Comparison of ENCODE assay signal across 17 cellular contexts in genomic region chr1:209785592-209785991, GRCh38. TPM values are rescaled to one million over a fixed set of nuclear protein-coding genes. Genes with fewer than 3 reads are reported as not detected.
A peak's percentile ranks its signal among the peaks of the same experiment; 100 is the strongest.
DNase-seq lines count a peak whose midpoint lies in the region; ATAC-seq and TF ChIP-seq lines count a peak whose summit lies in the region.
"Had no signal": no experiment of that assay in that cellular context is flagged by ENCODE, and none has a peak within 500 bp of the region (broad histone marks: within the 10 kb centered on the region; RNA-seq: fewer than 3 reads in every experiment).

No MANE protein-coding gene starts in this region.

- no peaks in the 10 kb centered on the region for H4K20me1 ChIP-seq in hepatocyte (ENCODE audit: insufficient read depth, poor library complexity, severe bottlenecking)

- H3K27ac Mint-ChIP-seq in activated CD8-positive, alpha-beta T cell treated with anti-CD3 and anti-CD28 coated beads, Interleukin-2, amount 10 ng/mL, durations not matched to agents 7 days and 5 days = peak overlapping the region; percentile 99

- H3K9me3 Mint-ChIP-seq in activated CD8-positive, alpha-beta T cell treated with anti-CD3 and anti-CD28 coated beads, Interleukin-2, amount 10 ng/mL, durations not matched to agents 7 days and 5 days (ENCODE audit: insufficient read depth) = no peaks in the 10 kb centered on the region

- WGBS in hepatocyte (ENCODE audit: low lambda C conversion rate, missing lambda C conversion rate) = 98% methylated on average over 4 of the region's 4 CpGs

- H3K9me3 ChIP-seq in right atrium auricular region (no peaks in the 10 kb centered on the region), hepatocyte (ENCODE audit: low read depth) (no peaks in the 10 kb centered on the region), vagina (no peaks in the 10 kb centered on the region)
- H3K9me3 ChIP-seq: BE2C, tibial nerve had no signal

- POLR2A ChIA-PET in activated CD8-positive, alpha-beta T cell treated with anti-CD3 and anti-CD28 coated beads, Interleukin-2, amount 10 ng/mL, durations not matched to agents 7 days and 5 days (lab: Charles Lee) = interaction anchor here (4.3 to 6.1 kb wide), 2 partner anchors 11 to 17 kb away, joined by 39 to 51 read pairs; no protein-coding TSS in a partner anchor

- H3K36me3 ChIP-seq in right atrium auricular region = peaks cover 12% of the 10 kb centered on the region
- no peaks in the 10 kb centered on the region for H3K36me3 ChIP-seq in hepatocyte (replicated peaks; ENCODE audit: insufficient read depth, low read depth)
- no peaks in the 10 kb centered on the region for H3K36me3 ChIP-seq in vagina
- H3K36me3 ChIP-seq: BE2C, SJCRH30 had no signal

- H3K27me3 Mint-ChIP-seq in activated CD8-positive, alpha-beta T cell treated with anti-CD3 and anti-CD28 coated beads, Interleukin-2, amount 10 ng/mL, durations not matched to agents 7 days and 5 days (ENCODE audit: low read depth) = no peaks in the 10 kb centered on the region
- H3K27me3 Mint-ChIP-seq: progenitor cell of endocrine pancreas had no signal

- H3K4me2 ChIP-seq in hepatocyte = no peak overlapping the region

- intact Hi-C loops in Right ventricle myocardium superior (cut with DNase I) (no loop called here), vagina (cut with DNase I) (no loop called here)

- no peak overlapping the region for H2AFZ ChIP-seq in hepatocyte

- peaks cover 47% of the 10 kb centered on the region for H3K4me1 Mint-ChIP-seq in activated CD8-positive, alpha-beta T cell treated with anti-CD3 and anti-CD28 coated beads, Interleukin-2, amount 10 ng/mL, durations not matched to agents 7 days and 5 days (ENCODE audit: low read depth)

- no peaks in the 10 kb centered on the region for H3K9me2 ChIP-seq in hepatocyte (replicated peaks; ENCODE audit: insufficient read depth)

- H3K27me3 ChIP-seq in right atrium auricular region (no peaks in the 10 kb centered on the region), hepatocyte (no peaks in the 10 kb centered on the region), vagina (no peaks in the 10 kb centered on the region)
- H3K27me3 ChIP-seq: BE2C, SJCRH30, tibial nerve had no signal

- H3K4me3 ChIP-seq in right atrium auricular region = no peak overlapping the region
- no peak overlapping the region for H3K4me3 ChIP-seq in hepatocyte
- no peak overlapping the region for H3K4me3 ChIP-seq in vagina

- DNase-seq in right atrium auricular region (ENCODE audit: low spot score) = no peak
- DNase-seq in Right ventricle myocardium superior = no peak
- DNase-seq in activated CD8-positive, alpha-beta T cell treated with anti-CD3 and anti-CD28 coated beads, Interleukin-2, amount 10 ng/mL, durations not matched to agents 7 days and 5 days = no peak
- DNase-seq in hepatocyte (ENCODE audit: low spot score) = no peak
- DNase-seq in vagina (ENCODE audit: extremely low spot score in 2 of 2) = no peak
- DNase-seq in NCI-H774 (lab: John Stamatoyannopoulos, UW) = no peak
- DNase-seq: anterior cingulate cortex; BE2C; dorsolateral prefrontal cortex; EL; midbrain; SJCRH30; stimulated activated CD4-positive, alpha-beta T cell treated with anti-CD3 and anti-CD28 coated beads, Interleukin-15, amount 100 ng/mL, for 24 hours had no signal

- peaks cover 26% of the 10 kb centered on the region for H3K36me3 Mint-ChIP-seq in activated CD8-positive, alpha-beta T cell treated with anti-CD3 and anti-CD28 coated beads, Interleukin-2, amount 10 ng/mL, durations not matched to agents 7 days and 5 days (ENCODE audit: low read depth)

- ATAC-seq in Right ventricle myocardium superior (ENCODE audit: poor library complexity) = no peak
- ATAC-seq in activated CD8-positive, alpha-beta T cell treated with anti-CD3 and anti-CD28 coated beads, Interleukin-2, amount 10 ng/mL, durations not matched to agents 7 days and 5 days = no peak
- no peak for ATAC-seq in HG02852 (IDR thresholded peaks at IDR 0.05; ENCODE audit: unreplicated experiment)
- no peak for ATAC-seq in HG03378 (IDR thresholded peaks at IDR 0.05; ENCODE audit: unreplicated experiment)

- no peak overlapping the region for H3K4me3 Mint-ChIP-seq in activated CD8-positive, alpha-beta T cell treated with anti-CD3 and anti-CD28 coated beads, Interleukin-2, amount 10 ng/mL, durations not matched to agents 7 days and 5 days

- peaks cover 5% of the 10 kb centered on the region for H3K79me2 ChIP-seq in hepatocyte

- TF ChIP-seq POLR2A in vagina (IDR thresholded peaks at IDR 0.05) = no peak

- CTCF ChIA-PET in activated CD8-positive, alpha-beta T cell treated with anti-CD3 and anti-CD28 coated beads, Interleukin-2, amount 10 ng/mL, durations not matched to agents 7 days and 5 days (lab: Charles Lee) = interaction anchor here (1.2 to 5.4 kb wide), 2 partner anchors 39 to 219 kb away, joined by 4 to 42 read pairs; no protein-coding TSS in a partner anchor

- H3K4me1 ChIP-seq in right atrium auricular region (peaks cover 0 to 41% of the 10 kb centered on the region in 2 donors), hepatocyte (ENCODE audit: insufficient read depth) (peaks cover 11% of the 10 kb centered on the region), vagina (peaks cover 28% of the 10 kb centered on the region)
- H3K4me1 ChIP-seq: BE2C had no signal

- TF ChIP-seq CTCF in right atrium auricular region (IDR thresholded peaks at IDR 0.05) = no peak
- TF ChIP-seq CTCF in hepatocyte (IDR thresholded peaks at IDR 0.05; ENCODE audit: poor library complexity) = no peak
- TF ChIP-seq CTCF in vagina (IDR thresholded peaks at IDR 0.05) = no peak

- H3K27ac ChIP-seq in right atrium auricular region (peak overlapping the region; percentile 86 to 91), hepatocyte (peak overlapping the region; percentile 92), vagina (peak overlapping the region; percentile 89)

RNA-seq across cellular contexts. Expression of gene C1orf74, which starts 1.2 kb away (rescaled TPM):
- total RNA-seq in right atrium auricular region = 1 to 10 TPM; 1.6 to 1.7 TPM
- total RNA-seq in Right ventricle myocardium superior = 1.9 TPM
- 1 to 10 TPM; 2.5 to 2.6 TPM for total RNA-seq in activated CD8-positive, alpha-beta T cell treated with anti-CD3 and anti-CD28 coated beads, Interleukin-2, amount 10 ng/mL, durations not matched to agents 7 days and 5 days
- total RNA-seq in hepatocyte = 3.3 and 3.8 TPM in 2 replicates
- 2.2 and 2.7 TPM in 2 replicates for polyA plus RNA-seq in hepatocyte
- 2.0 TPM for total RNA-seq in vagina

RNA-seq across cellular contexts. Expression of gene IRF6, which starts 20.4 kb away (rescaled TPM):
- total RNA-seq in right atrium auricular region (10 to 100 TPM; 30.4 to 32.6 TPM), Right ventricle myocardium superior (31.6 TPM), hepatocyte (34.2 and 35.3 TPM in 2 replicates), vagina (83.5 TPM)
- total RNA-seq in activated CD8-positive, alpha-beta T cell treated with anti-CD3 and anti-CD28 coated beads, Interleukin-2, amount 10 ng/mL, durations not matched to agents 7 days and 5 days = under 1 TPM; 0.16 to 0.21 TPM
- 21.3 and 31.0 TPM in 2 replicates for polyA plus RNA-seq in hepatocyte
- total RNA-seq: SJCRH30 had no signal

RNA-seq across cellular contexts. Expression of gene TRAF3IP3, which starts 29.7 kb away (rescaled TPM):
- total RNA-seq in right atrium auricular region (1 to 10 TPM in 1 of 2 donors, under 1 TPM in 1; 0.19 to 2.2 TPM), Right ventricle myocardium superior (0.70 TPM), hepatocyte (0.13 and 0.20 TPM in 2 replicates), vagina (7.1 TPM)
- 100 to 1,000 TPM; 319 to 322 TPM for total RNA-seq in activated CD8-positive, alpha-beta T cell treated with anti-CD3 and anti-CD28 coated beads, Interleukin-2, amount 10 ng/mL, durations not matched to agents 7 days and 5 days
- polyA plus RNA-seq in hepatocyte = 0.16 TPM in 1 of 2 replicates, not detected in the other
- total RNA-seq: progenitor cell of endocrine pancreas had no signal

RNA-seq across cellular contexts. Expression of gene UTP25, which starts 42.2 kb away (rescaled TPM):
- 1 to 10 TPM; 2.8 to 3.9 TPM for total RNA-seq in right atrium auricular region
- total RNA-seq in Right ventricle myocardium superior = 2.1 TPM
- total RNA-seq in activated CD8-positive, alpha-beta T cell treated with anti-CD3 and anti-CD28 coated beads, Interleukin-2, amount 10 ng/mL, durations not matched to agents 7 days and 5 days = 1 to 10 TPM; 6.3 to 6.5 TPM
- 8.0 and 8.3 TPM in 2 replicates for total RNA-seq in hepatocyte
- polyA plus RNA-seq in hepatocyte = 3.2 and 5.2 TPM in 2 replicates
- total RNA-seq in vagina = 5.9 TPM

Comparison
In these comparisons a context has a peak if more than half of its experiments do, and no peak if none do; other contexts are left out.
1. RNA of gene IRF6, which starts 20.4 kb away (total RNA-seq): 83.5 TPM in vagina (single experiment), 34.2 to 35.3 TPM in hepatocyte, 30.4 to 32.6 TPM in right atrium auricular region and 31.6 TPM in Right ventricle myocardium superior (single experiment); 0.16 to 0.21 TPM in activated CD8-positive, alpha-beta T cell treated with anti-CD3 and anti-CD28 coated beads, Interleukin-2, amount 10 ng/mL, durations not matched to agents 7 days and 5 days; every median in the first group is over 10 times any median in the second.
2. RNA of gene TRAF3IP3, which starts 29.7 kb away (total RNA-seq): 319 to 322 TPM in activated CD8-positive, alpha-beta T cell treated with anti-CD3 and anti-CD28 coated beads, Interleukin-2, amount 10 ng/mL, durations not matched to agents 7 days and 5 days; 7.1 TPM in vagina (single experiment), 0.19 to 2.2 TPM in right atrium auricular region, 0.70 TPM in Right ventricle myocardium superior (single experiment) and 0.13 to 0.20 TPM in hepatocyte; every median in the first group is over 10 times any median in the second.
3. Peak in every context shown above with its lines, with median percentiles within 50 percentile points of each other: H3K27ac ChIP-seq.